ENCODE assay signal across 1 cellular context in the genomic region with DNA sequence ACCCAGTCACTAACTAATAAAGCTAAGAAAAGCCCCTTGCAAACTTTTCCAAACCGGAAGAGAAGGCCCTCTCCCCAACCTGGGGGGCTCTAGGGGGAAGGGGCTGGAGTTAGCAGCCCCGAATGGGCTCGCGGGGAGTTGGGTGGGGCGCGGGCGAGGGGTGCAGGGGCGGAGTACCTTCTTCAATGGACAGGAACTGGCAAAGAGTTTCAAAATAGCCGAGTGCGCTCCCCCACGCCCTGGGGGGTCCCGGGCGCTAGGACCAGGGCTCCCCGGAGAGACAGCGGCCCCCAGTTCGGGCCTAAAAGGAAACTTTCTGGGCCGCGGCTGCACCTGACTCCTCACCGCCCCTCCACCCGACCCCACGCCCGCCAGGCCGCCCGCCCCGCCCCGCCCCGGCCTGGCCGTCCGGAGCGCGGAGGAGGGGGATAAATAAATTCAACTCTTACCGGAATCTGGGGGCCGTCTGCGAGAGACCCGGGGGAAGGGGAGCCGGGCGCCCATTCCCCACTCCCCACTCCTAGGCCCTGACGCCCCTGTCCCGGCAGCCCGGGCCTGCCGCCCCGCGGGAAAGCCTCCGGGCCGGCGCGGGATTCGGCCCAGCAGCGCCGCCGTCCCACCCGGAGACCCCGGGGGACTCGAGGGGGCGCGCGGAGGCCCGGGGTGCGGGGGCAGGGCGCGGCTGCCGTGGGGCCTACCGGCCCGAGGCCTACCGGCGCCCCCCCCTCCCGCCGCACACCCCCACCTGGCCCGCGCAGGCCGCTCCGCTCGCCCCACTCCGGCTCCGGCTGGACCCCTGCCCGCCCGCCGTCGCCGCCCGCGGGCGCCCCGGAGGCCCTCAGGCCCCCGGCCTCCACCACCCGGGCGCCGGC.
TF ChIP-seq lines count a peak whose summit lies in the region.

No MANE protein-coding gene starts in this region.

TF ChIP-seq in HepG2, 621 proteins besides CTCF, POLR2A, EP300 and RAD21 (continued from another document):
- TF ChIP-seq, protein P1, sequence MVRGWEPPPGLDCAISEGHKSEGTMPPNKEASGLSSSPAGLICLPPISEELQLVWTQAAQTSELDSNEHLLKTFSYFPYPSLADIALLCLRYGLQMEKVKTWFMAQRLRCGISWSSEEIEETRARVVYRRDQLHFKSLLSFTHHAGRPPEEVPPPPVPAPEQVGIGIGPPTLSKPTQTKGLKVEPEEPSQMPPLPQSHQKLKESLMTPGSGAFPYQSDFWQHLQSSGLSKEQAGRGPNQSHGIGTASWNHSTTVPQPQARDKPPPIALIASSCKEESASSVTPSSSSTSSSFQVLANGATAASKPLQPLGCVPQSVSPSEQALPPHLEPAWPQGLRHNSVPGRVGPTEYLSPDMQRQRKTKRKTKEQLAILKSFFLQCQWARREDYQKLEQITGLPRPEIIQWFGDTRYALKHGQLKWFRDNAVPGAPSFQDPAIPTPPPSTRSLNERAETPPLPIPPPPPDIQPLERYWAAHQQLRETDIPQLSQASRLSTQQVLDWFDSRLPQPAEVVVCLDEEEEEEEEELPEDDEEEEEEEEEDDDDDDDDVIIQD (CRISPR knock-in tag; IDR thresholded peaks at IDR 0.05; ENCODE audit: low read depth) = no peak
- TF ChIP-seq ZNF746 (CRISPR knock-in tag; IDR thresholded peaks at IDR 0.05) (no peak), GTF3A (CRISPR knock-in tag; conservative IDR thresholded peaks at IDR 0.05) (0 out of 2 replicates have a peak, but pooled peaks have one; percentile 1), LCORL (IDR thresholded peaks at IDR 0.05) (no peak), LCORL (CRISPR knock-in tag; IDR thresholded peaks at IDR 0.05) (no peak), ZNF563 (CRISPR knock-in tag; IDR thresholded peaks at IDR 0.05) (no peak; the same call in 1 of the 2 replicates), RXRA (CRISPR knock-in tag; IDR thresholded peaks at IDR 0.05) (0 out of 2 replicates have a peak, but pooled peaks have one; percentile 8), GATAD2A (CRISPR knock-in tag; IDR thresholded peaks at IDR 0.05) (no peak), ZNF501 (CRISPR knock-in tag; IDR thresholded peaks at IDR 0.05) (peak; percentile 49; the same call in 1 of the 2 replicates), ZNF562 (CRISPR knock-in tag; IDR thresholded peaks at IDR 0.05; ENCODE audit: borderline replicate concordance) (no peak), ZNF768 (CRISPR knock-in tag; IDR thresholded peaks at IDR 0.05) (no peak), ZNF782 (CRISPR knock-in tag; IDR thresholded peaks at IDR 0.05; ENCODE audit: borderline replicate concordance) (peak; percentile 46; the same call in 1 of the 2 replicates), ZNF83 (CRISPR knock-in tag; IDR thresholded peaks at IDR 0.05; ENCODE audit: borderline replicate concordance) (no peak), HDAC2 (CRISPR knock-in tag; IDR thresholded peaks at IDR 0.05) (no peak), KLF12 (CRISPR knock-in tag; IDR thresholded peaks at IDR 0.05; ENCODE audit: borderline replicate concordance) (peak; percentile 35), ZNF382 (CRISPR knock-in tag; IDR thresholded peaks at IDR 0.05; ENCODE audit: borderline replicate concordance) (no peak), PHB2 (IDR thresholded peaks at IDR 0.05; ENCODE audit: partially characterized antibody) (no peak), RBFOX2 (IDR thresholded peaks at IDR 0.05; ENCODE audit: low read depth, low read length) (peak; percentile 72), CBX2 (IDR thresholded peaks at IDR 0.05; ENCODE audit: low read depth, low read length) (no peak), CBX2 (CRISPR knock-in tag; IDR thresholded peaks at IDR 0.05; ENCODE audit: low read depth) (no peak), ZNF546 (CRISPR knock-in tag; conservative IDR thresholded peaks at IDR 0.05) (no peak), PAF1 (CRISPR knock-in tag; IDR thresholded peaks at IDR 0.05) (no peak), ZNF333 (CRISPR knock-in tag; IDR thresholded peaks at IDR 0.05; ENCODE audit: borderline replicate concordance) (no peak)
- TF ChIP-seq, protein P2, sequence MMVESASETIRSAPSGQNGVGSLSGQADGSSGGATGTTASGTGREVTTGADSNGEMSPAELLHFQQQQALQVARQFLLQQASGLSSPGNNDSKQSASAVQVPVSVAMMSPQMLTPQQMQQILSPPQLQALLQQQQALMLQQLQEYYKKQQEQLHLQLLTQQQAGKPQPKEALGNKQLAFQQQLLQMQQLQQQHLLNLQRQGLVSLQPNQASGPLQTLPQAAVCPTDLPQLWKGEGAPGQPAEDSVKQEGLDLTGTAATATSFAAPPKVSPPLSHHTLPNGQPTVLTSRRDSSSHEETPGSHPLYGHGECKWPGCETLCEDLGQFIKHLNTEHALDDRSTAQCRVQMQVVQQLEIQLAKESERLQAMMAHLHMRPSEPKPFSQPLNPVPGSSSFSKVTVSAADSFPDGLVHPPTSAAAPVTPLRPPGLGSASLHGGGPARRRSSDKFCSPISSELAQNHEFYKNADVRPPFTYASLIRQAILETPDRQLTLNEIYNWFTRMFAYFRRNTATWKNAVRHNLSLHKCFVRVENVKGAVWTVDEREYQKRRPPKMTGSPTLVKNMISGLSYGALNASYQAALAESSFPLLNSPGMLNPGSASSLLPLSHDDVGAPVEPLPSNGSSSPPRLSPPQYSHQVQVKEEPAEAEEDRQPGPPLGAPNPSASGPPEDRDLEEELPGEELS (CRISPR knock-in tag; IDR thresholded peaks at IDR 0.05) = no peak
- TF ChIP-seq, protein P3, sequence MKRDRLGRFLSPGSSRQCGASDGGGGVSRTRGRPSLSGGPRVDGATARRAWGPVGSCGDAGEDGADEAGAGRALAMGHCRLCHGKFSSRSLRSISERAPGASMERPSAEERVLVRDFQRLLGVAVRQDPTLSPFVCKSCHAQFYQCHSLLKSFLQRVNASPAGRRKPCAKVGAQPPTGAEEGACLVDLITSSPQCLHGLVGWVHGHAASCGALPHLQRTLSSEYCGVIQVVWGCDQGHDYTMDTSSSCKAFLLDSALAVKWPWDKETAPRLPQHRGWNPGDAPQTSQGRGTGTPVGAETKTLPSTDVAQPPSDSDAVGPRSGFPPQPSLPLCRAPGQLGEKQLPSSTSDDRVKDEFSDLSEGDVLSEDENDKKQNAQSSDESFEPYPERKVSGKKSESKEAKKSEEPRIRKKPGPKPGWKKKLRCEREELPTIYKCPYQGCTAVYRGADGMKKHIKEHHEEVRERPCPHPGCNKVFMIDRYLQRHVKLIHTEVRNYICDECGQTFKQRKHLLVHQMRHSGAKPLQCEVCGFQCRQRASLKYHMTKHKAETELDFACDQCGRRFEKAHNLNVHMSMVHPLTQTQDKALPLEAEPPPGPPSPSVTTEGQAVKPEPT (CRISPR knock-in tag; IDR thresholded peaks at IDR 0.05; ENCODE audit: low read depth) = no peak
- TF ChIP-seq, protein P4, sequence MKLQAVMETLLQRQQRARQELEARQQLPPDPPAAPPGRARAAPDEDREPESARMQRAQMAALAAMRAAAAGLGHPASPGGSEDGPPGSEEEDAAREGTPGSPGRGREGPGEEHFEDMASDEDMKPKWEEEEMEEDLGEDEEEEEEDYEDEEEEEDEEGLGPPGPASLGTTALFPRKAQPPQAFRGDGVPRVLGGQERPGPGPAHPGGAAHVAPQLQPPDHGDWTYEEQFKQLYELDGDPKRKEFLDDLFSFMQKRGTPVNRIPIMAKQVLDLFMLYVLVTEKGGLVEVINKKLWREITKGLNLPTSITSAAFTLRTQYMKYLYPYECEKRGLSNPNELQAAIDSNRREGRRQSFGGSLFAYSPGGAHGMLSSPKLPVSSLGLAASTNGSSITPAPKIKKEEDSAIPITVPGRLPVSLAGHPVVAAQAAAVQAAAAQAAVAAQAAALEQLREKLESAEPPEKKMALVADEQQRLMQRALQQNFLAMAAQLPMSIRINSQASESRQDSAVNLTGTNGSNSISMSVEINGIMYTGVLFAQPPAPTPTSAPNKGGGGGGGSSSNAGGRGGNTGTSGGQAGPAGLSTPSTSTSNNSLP (IDR thresholded peaks at IDR 0.05; ENCODE audit: low read depth, low read length) = no peak
- TF ChIP-seq, protein P5, sequence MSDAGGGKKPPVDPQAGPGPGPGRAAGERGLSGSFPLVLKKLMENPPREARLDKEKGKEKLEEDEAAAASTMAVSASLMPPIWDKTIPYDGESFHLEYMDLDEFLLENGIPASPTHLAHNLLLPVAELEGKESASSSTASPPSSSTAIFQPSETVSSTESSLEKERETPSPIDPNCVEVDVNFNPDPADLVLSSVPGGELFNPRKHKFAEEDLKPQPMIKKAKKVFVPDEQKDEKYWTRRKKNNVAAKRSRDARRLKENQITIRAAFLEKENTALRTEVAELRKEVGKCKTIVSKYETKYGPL (CRISPR knock-in tag; IDR thresholded peaks at IDR 0.05) = no peak; the same call in 1 of the 2 replicates
- TF ChIP-seq, protein P6, sequence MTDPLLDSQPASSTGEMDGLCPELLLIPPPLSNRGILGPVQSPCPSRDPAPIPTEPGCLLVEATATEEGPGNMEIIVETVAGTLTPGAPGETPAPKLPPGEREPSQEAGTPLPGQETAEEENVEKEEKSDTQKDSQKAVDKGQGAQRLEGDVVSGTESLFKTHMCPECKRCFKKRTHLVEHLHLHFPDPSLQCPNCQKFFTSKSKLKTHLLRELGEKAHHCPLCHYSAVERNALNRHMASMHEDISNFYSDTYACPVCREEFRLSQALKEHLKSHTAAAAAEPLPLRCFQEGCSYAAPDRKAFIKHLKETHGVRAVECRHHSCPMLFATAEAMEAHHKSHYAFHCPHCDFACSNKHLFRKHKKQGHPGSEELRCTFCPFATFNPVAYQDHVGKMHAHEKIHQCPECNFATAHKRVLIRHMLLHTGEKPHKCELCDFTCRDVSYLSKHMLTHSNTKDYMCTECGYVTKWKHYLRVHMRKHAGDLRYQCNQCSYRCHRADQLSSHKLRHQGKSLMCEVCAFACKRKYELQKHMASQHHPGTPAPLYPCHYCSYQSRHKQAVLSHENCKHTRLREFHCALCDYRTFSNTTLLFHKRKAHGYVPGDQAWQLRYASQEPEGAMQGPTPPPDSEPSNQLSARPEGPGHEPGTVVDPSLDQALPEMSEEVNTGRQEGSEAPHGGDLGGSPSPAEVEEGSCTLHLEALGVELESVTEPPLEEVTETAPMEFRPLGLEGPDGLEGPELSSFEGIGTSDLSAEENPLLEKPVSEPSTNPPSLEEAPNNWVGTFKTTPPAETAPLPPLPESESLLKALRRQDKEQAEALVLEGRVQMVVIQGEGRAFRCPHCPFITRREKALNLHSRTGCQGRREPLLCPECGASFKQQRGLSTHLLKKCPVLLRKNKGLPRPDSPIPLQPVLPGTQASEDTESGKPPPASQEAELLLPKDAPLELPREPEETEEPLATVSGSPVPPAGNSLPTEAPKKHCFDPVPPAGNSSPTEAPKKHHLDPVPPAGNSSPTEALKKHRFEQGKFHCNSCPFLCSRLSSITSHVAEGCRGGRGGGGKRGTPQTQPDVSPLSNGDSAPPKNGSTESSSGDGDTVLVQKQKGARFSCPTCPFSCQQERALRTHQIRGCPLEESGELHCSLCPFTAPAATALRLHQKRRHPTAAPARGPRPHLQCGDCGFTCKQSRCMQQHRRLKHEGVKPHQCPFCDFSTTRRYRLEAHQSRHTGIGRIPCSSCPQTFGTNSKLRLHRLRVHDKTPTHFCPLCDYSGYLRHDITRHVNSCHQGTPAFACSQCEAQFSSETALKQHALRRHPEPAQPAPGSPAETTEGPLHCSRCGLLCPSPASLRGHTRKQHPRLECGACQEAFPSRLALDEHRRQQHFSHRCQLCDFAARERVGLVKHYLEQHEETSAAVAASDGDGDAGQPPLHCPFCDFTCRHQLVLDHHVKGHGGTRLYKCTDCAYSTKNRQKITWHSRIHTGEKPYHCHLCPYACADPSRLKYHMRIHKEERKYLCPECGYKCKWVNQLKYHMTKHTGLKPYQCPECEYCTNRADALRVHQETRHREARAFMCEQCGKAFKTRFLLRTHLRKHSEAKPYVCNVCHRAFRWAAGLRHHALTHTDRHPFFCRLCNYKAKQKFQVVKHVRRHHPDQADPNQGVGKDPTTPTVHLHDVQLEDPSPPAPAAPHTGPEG (CRISPR knock-in tag; IDR thresholded peaks at IDR 0.05) = peak; percentile 76; the same call in 1 of the 2 replicates
- TF ChIP-seq, protein P7, sequence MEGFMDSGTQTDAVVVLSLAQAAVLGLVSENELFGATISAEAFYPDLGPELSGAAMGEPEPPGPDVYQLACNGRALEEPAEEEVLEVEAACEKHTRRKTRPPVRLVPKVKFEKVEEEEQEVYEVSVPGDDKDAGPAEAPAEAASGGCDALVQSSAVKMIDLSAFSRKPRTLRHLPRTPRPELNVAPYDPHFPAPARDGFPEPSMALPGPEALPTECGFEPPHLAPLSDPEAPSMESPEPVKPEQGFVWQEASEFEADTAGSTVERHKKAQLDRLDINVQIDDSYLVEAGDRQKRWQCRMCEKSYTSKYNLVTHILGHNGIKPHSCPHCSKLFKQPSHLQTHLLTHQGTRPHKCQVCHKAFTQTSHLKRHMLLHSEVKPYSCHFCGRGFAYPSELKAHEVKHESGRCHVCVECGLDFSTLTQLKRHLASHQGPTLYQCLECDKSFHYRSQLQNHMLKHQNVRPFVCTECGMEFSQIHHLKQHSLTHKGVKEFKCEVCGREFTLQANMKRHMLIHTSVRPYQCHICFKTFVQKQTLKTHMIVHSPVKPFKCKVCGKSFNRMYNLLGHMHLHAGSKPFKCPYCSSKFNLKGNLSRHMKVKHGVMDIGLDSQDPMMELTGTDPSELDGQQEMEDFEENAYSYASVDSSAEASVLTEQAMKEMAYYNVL (CRISPR knock-in tag; IDR thresholded peaks at IDR 0.05; ENCODE audit: borderline replicate concordance) = 0 out of 2 replicates have a peak, but pooled peaks have one; percentile 17
